In the genomic region with DNA sequence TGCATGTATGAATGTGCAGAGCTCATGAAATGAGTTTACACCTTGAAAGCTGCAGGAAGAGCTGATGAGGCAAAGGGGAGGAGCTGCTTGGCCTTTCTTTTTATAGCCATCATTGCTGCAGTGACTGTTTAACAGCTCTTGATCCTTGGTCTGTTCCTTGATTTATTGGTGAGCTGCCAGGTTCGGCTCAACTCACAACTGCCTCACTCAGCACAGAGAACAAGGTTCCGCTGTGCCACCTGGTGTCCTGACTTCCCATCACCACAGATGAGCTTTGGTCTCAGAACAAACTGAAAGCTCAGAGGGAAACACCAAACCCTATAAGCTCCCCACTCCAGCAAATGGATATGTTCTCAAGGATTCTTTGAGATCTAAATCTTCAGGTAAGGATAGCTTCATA, we compare ENCODE assay signal across 14 cellular contexts.
A peak's percentile ranks its signal among the peaks of the same experiment; 100 is the strongest.
DNase-seq lines count a peak whose midpoint lies in the region; ATAC-seq and TF ChIP-seq lines count a peak whose summit lies in the region.
"Had no signal": no experiment of that assay in that cellular context is flagged by ENCODE, and none has a peak within 500 bp of the region (broad histone marks: within the 10 kb centered on the region; RNA-seq: fewer than 3 reads in every experiment).

No MANE protein-coding gene starts in this region.

- no peak overlapping the region for H3K4me2 ChIP-seq in smooth muscle cell

- WGBS in smooth muscle cell (ENCODE audit: low lambda C conversion rate) = 65% methylated on average over 2 of the region's 2 CpGs

- no peaks in the 10 kb centered on the region for H3K4me1 Mint-ChIP-seq in immature natural killer cell
- H3K4me1 Mint-ChIP-seq: memory B cell had no signal

- peaks cover 0 to 2% (median 0%) of the 10 kb centered on the region in 3 donors for H3K27me3 Mint-ChIP-seq in immature natural killer cell (ENCODE audit: low read depth in 3 of 3)
- H3K27me3 Mint-ChIP-seq: activated CD8-positive, alpha-beta T cell treated with anti-CD3 and anti-CD28 coated beads for 36 hours; dendritic cell treated with granulocyte-macrophage colony-stimulating factor and Interleukin-4, amounts not matched to agents 40 ng/mL and 50 ng/mL, for 4 days; memory B cell had no signal

- no peak overlapping the region for H2AFZ ChIP-seq in smooth muscle cell (ENCODE audit: low read depth)

- peak; percentile 7 for TF ChIP-seq CTCF in smooth muscle cell (IDR thresholded peaks at IDR 0.05; ENCODE audit: borderline replicate concordance, insufficient read depth, poor library complexity, severe bottlenecking)

- H3K9me3 Mint-ChIP-seq in immature natural killer cell = peaks cover 0 to 22% (median 9%) of the 10 kb centered on the region in 6 donors
- H3K9me3 Mint-ChIP-seq in activated naive CD4-positive, alpha-beta T cell treated with anti-CD3 and anti-CD28 coated beads, Interleukin-2, amount 50 U/mL, for 72 hours = peaks cover 18 to 20% of the 10 kb centered on the region in 2 donors
- H3K9me3 Mint-ChIP-seq: dendritic cell treated with granulocyte-macrophage colony-stimulating factor and Interleukin-4, amounts not matched to agents 40 ng/mL and 50 ng/mL, for 4 days had no signal

- H3K9me3 ChIP-seq in smooth muscle cell (replicated peaks; ENCODE audit: low read depth) = no peaks in the 10 kb centered on the region

- H3K27me3 ChIP-seq in smooth muscle cell (ENCODE audit: low read depth) = no peaks in the 10 kb centered on the region

- H3K27ac ChIP-seq in smooth muscle cell (ENCODE audit: low read depth) = no peak overlapping the region

- H3K4me3 Mint-ChIP-seq in immature natural killer cell = no peak overlapping the region
- H3K4me3 Mint-ChIP-seq: activated CD8-positive, alpha-beta T cell treated with anti-CD3 and anti-CD28 coated beads for 36 hours; dendritic cell treated with granulocyte-macrophage colony-stimulating factor and Interleukin-4, amounts not matched to agents 40 ng/mL and 50 ng/mL, for 4 days; memory B cell had no signal

- H3K36me3 ChIP-seq in smooth muscle cell (ENCODE audit: low read depth) = no peaks in the 10 kb centered on the region

- ATAC-seq in activated naive CD4-positive, alpha-beta T cell treated with anti-CD3 and anti-CD28 coated beads, Interleukin-2, amount 50 U/mL, for 72 hours = no peak
- no peak for ATAC-seq in HG03469 (IDR thresholded peaks at IDR 0.05; ENCODE audit: unreplicated experiment)
- ATAC-seq: activated CD8-positive, alpha-beta T cell treated with anti-CD3 and anti-CD28 coated beads for 36 hours; GM12878 had no signal

- H3K27ac Mint-ChIP-seq in immature natural killer cell = no peak overlapping the region
- no peak overlapping the region for H3K27ac Mint-ChIP-seq in activated naive CD4-positive, alpha-beta T cell treated with anti-CD3 and anti-CD28 coated beads, Interleukin-2, amount 50 U/mL, for 72 hours
- H3K27ac Mint-ChIP-seq: activated CD8-positive, alpha-beta T cell treated with anti-CD3 and anti-CD28 coated beads for 36 hours; dendritic cell treated with granulocyte-macrophage colony-stimulating factor and Interleukin-4, amounts not matched to agents 40 ng/mL and 50 ng/mL, for 4 days; memory B cell had no signal

- no peak overlapping the region for H3K4me3 ChIP-seq in smooth muscle cell
- H3K4me3 ChIP-seq: GM12878 had no signal

- H4K20me1 ChIP-seq in smooth muscle cell (ENCODE audit: low read depth) = peaks cover 4% of the 10 kb centered on the region

- peaks cover 11% of the 10 kb centered on the region for H3K4me1 ChIP-seq in smooth muscle cell (ENCODE audit: low read depth)

- H3K79me2 ChIP-seq in smooth muscle cell (ENCODE audit: low read depth) = no peaks in the 10 kb centered on the region

- no peak overlapping the region for H3K9ac ChIP-seq in smooth muscle cell (ENCODE audit: low read depth)

- no peaks in the 10 kb centered on the region for H3F3A ChIP-seq in smooth muscle cell (ENCODE audit: low read depth)

- peaks cover 0 to 4% (median 0%) of the 10 kb centered on the region in 3 donors for H3K36me3 Mint-ChIP-seq in immature natural killer cell
- peaks cover 0 to 4% of the 10 kb centered on the region in 2 donors for H3K36me3 Mint-ChIP-seq in activated naive CD4-positive, alpha-beta T cell treated with anti-CD3 and anti-CD28 coated beads, Interleukin-2, amount 50 U/mL, for 72 hours
- H3K36me3 Mint-ChIP-seq: memory B cell had no signal

- DNase-seq in NCI-H1694 treated with DMSO at 0.1 percent for 48 hours (lab: John Stamatoyannopoulos, UW) (peak; percentile 7), NCI-H1694 (lab: John Stamatoyannopoulos, UW) (no peak), RPMI7951 (ENCODE audit: low read depth) (peak; percentile 25), hypothalamus (lab: John Stamatoyannopoulos, UW) (peak in 26 of 51 donors; percentile 2 to 49 (median 15)), smooth muscle cell (lab: John Stamatoyannopoulos, UW; ENCODE audit: unreplicated experiment) (no peak), immature natural killer cell (no peak)
- DNase-seq in activated naive CD4-positive, alpha-beta T cell treated with anti-CD3 and anti-CD28 coated beads, Interleukin-2, amount 50 U/mL, for 72 hours (ENCODE audit: low spot score in 2 of 2) = no peak
- DNase-seq: ACHN; activated CD8-positive, alpha-beta T cell treated with anti-CD3 and anti-CD28 coated beads for 36 hours; NCI-H446 treated with DMSO at 0.1 percent for 48 hours had no signal

Comparison
In these comparisons a context has a peak if more than half of its experiments do, and no peak if none do; other contexts are left out.
1. DNase-seq: peak in NCI-H1694 treated with DMSO at 0.1 percent for 48 hours (single experiment), RPMI7951 (single experiment) and hypothalamus (26 of 51); none in NCI-H1694 (single experiment), smooth muscle cell (single experiment), immature natural killer cell (0 of 3) and activated naive CD4-positive, alpha-beta T cell treated with anti-CD3 and anti-CD28 coated beads, Interleukin-2, amount 50 U/mL, for 72 hours (0 of 2).